24 cellular contexts compared by ENCODE assay signal in the genomic region with DNA sequence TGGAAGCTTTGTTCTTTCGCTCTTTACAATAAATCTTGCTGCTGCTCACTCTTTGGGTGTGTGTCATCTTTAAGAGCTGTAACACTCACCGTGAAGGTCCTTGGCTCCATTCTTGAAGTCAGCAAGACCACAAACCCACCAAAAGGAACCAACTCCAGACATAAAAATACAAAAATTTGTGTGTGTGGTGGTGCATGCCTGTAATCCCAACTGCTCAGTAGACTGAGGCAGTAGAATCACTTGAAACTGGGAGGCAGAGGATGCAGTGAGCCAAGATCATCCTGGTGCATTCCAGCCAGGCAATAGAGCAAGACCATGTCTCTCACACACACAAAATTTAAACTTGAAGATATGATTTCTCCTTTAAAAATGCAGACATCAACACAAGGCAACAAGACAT.
"Had no signal": no experiment of that assay in that cellular context is flagged by ENCODE, and none has a peak within 500 bp of the region (broad histone marks: within the 10 kb centered on the region; RNA-seq: fewer than 3 reads in every experiment).

No MANE protein-coding gene starts in this region.

- H3K36me3 ChIP-seq: adrenal gland, breast epithelium had no signal

- H3K27me3 ChIP-seq: adrenal gland, body of pancreas, breast epithelium had no signal

- H3K9me3 ChIP-seq: body of pancreas had no signal

- H3K27ac ChIP-seq: adrenal gland, body of pancreas, breast epithelium, PC-9 had no signal

- H3K4me2 ChIP-seq: PC-9 had no signal

- H2AFZ ChIP-seq: PC-9 had no signal

- FAIRE-seq: astrocyte, K562, TTC549 had no signal

- DNase-seq: activated CD4-positive, alpha-beta T cell treated with anti-CD3 and anti-CD28 coated beads for 36 hours; activated CD4-positive, alpha-beta T cell treated with anti-CD3 and anti-CD28 coated beads, Interleukin-2, amount 10 ng/mL, durations not matched to agents 7 days and 5 days; activated CD4-positive, alpha-beta T cell treated with anti-CD3 and anti-CD28 coated beads, Interleukin-2, amount 50 U/mL, for 48 hours; activated CD8-positive, alpha-beta T cell treated with anti-CD3 and anti-CD28 coated beads, Interleukin-2, amount 10 ng/mL, durations not matched to agents 7 days and 5 days; activated gamma-delta T cell treated with Interleukin-2 at 50 U/mL for 16 hours; activated naive CD4-positive, alpha-beta T cell treated with anti-CD3 and anti-CD28 coated beads for 36 hours; activated T-cell treated with anti-CD3 and anti-CD28 coated beads, Interleukin-2, amount 50 U/mL, for 24 hours; adrenal gland; body of pancreas; NCI-H1105; NCI-H1417 treated with DMSO at 0.1 percent for 48 hours; NCI-H1694; NCI-H1930; NCI-H2081 treated with DMSO at 0.1 percent for 48 hours; NCI-H345; NCI-H524 treated with DMSO at 0.1 percent for 48 hours; NCI-H748 treated with DMSO at 0.1 percent for 48 hours; NK-92 treated with Interleukin-12 subunit alpha and Interleukin-12 subunit beta, amount 100 ng/mL, for 24 hours; PC-9; Right ventricle myocardium superior had no signal

- H3K4me1 ChIP-seq: adrenal gland, body of pancreas, breast epithelium had no signal

- H3K4me3 ChIP-seq: adrenal gland, body of pancreas, breast epithelium, K562, PC-9 had no signal
